9 cellular contexts compared by ENCODE assay signal in genomic region chr10:75405201-75406143, GRCh38. TPM values are rescaled to one million over a fixed set of nuclear protein-coding genes. Genes with fewer than 3 reads are reported as not detected.
DNase-seq lines count a peak whose midpoint lies in the region; ATAC-seq lines count a peak whose summit lies in the region.
"Had no signal": no experiment of that assay in that cellular context is flagged by ENCODE, and none has a peak within 500 bp of the region (broad histone marks: within the 10 kb centered on the region; RNA-seq: fewer than 3 reads in every experiment).

No MANE protein-coding gene starts in this region.

- peak overlapping the region; percentile 85 for H3K4me3 ChIP-seq in mesodermal cell (ENCODE audit: extremely low read depth, insufficient read depth, low read length, poor library complexity, severe bottlenecking)

- intact Hi-C loops in left ventricle myocardium superior (cut with micrococcal nuclease): loop anchor here (10.0 kb wide), 1 partner anchor 899 kb away; no protein-coding TSS in a partner anchor
- intact Hi-C loops in cardiac septum (cut with DNase I): loop anchor here (5.0 to 10.0 kb wide), 3 partner anchors 62 to 369 kb away; no protein-coding TSS in a partner anchor

- H3K36me3 ChIP-seq in mesodermal cell (ENCODE audit: control insufficient read depth, insufficient read depth, low read length): no peaks in the 10 kb centered on the region

- WGBS in mesodermal cell (ENCODE audit: insufficient coverage in 2 of 2), 2 experiments: 2 to 3% methylated on average over 44 to 49 of the region's 57 CpGs

- no peaks in the 10 kb centered on the region for H3K9me3 ChIP-seq in mesodermal cell (ENCODE audit: control insufficient read depth, low read length)

- H3K4me1 ChIP-seq in mesodermal cell (ENCODE audit: control insufficient read depth, insufficient read depth, low read length, poor library complexity, severe bottlenecking): peaks cover 27% of the 10 kb centered on the region

- H3K27ac ChIP-seq in caudate nucleus (ENCODE audit: low read depth, low read length): peak overlapping the region; percentile 96
- H3K27ac ChIP-seq in mesodermal cell (ENCODE audit: low read depth, low read length, severe bottlenecking): peak overlapping the region; percentile 94

- DNase-seq in left ventricle myocardium superior: peak; percentile 34
- DNase-seq in cardiac septum (ENCODE audit: low spot score): no peak
- peak in 11 of 61 donors; percentile 8 to 42 (median 33) for DNase-seq in caudate nucleus (lab: John Stamatoyannopoulos, UW)
- no peak for DNase-seq in NCI-H446 treated with DMSO at 0.1 percent for 48 hours (lab: John Stamatoyannopoulos, UW)
- DNase-seq in activated CD4-positive, alpha-beta T cell treated with anti-CD3 and anti-CD28 coated beads, Interleukin-2, amount 50 U/mL, for 4 hours: no peak

- ATAC-seq in left ventricle myocardium superior (no peak), GM19455 (IDR thresholded peaks at IDR 0.05; ENCODE audit: unreplicated experiment) (no peak), GM18870 (IDR thresholded peaks at IDR 0.05; ENCODE audit: unreplicated experiment) (no peak)
- ATAC-seq: activated CD4-positive, CD25-positive, alpha-beta regulatory T cell treated with anti-CD3 and anti-CD28 coated beads, Interleukin-2, amount 50 U/mL, for 24 hours had no signal

RNA-seq across cellular contexts. Expression of gene ZNF503, which starts 3.9 kb away (rescaled TPM):
- total RNA-seq in left ventricle myocardium superior (6.8 TPM), cardiac septum (3.3 TPM)
- polyA plus RNA-seq in mesodermal cell (2013, experiment 1 of 2): 35.4 TPM
- 35.7 TPM for polyA plus RNA-seq in mesodermal cell (2013, experiment 2 of 2)

RNA-seq across cellular contexts. Expression of gene LRMDA, which starts 26.0 kb away (rescaled TPM):
- 23.1 TPM for total RNA-seq in left ventricle myocardium superior
- 4.5 TPM for total RNA-seq in cardiac septum
- polyA plus RNA-seq in mesodermal cell (2013, experiment 1 of 2): 1.4 TPM
- polyA plus RNA-seq in mesodermal cell (2013, experiment 2 of 2): 2.9 TPM
